12 cellular contexts compared by ENCODE assay signal in the genomic region with DNA sequence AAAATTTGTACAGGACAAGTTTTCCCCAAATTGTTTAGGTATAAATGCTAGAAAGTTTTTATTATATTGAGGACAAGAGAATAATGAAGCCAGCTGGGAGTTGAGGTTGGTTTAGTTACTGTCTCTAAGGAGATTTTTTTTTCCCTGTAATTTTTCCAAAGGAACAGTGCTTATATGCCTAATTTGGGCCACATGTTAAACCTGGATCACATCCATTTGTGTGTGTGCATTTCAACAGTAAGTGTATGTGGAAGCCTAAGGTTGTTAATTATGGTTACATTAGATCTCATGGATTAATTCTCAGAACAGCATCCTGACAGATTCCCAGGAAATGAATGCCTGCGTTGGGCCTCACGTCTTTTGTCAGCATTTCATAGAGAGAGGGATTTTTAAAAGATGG. TPM values are rescaled to one million over a fixed set of nuclear protein-coding genes. Genes with fewer than 3 reads are reported as not detected.
DNase-seq lines count a peak whose midpoint lies in the region; ATAC-seq and TF ChIP-seq lines count a peak whose summit lies in the region.
"Had no signal": no experiment of that assay in that cellular context is flagged by ENCODE, and none has a peak within 500 bp of the region (broad histone marks: within the 10 kb centered on the region; RNA-seq: fewer than 3 reads in every experiment).

No MANE protein-coding gene starts in this region.

- peaks cover 24% of the 10 kb centered on the region for H3K36me3 Mint-ChIP-seq in activated naive CD4-positive, alpha-beta T cell treated with anti-CD3 and anti-CD28 coated beads, Interleukin-2, amount 10 ng/mL, durations not matched to agents 7 days and 5 days
- peaks cover 7% of the 10 kb centered on the region for H3K36me3 Mint-ChIP-seq in stimulated activated memory B cell treated with anti-CD40 and anti-IgM and Interleukin-4, amounts not matched to agents 10 μg/mL and 1 μg/mL and 100 μg/mL, for 72 hours

- H3K4me1 ChIP-seq in esophagus muscularis mucosa = peaks cover 63 to 73% (median 69%) of the 10 kb centered on the region in 4 donors

- no peak for TF ChIP-seq EP300 in esophagus muscularis mucosa (IDR thresholded peaks at IDR 0.05)

- no peak overlapping the region for H3K4me3 Mint-ChIP-seq in activated naive CD4-positive, alpha-beta T cell treated with anti-CD3 and anti-CD28 coated beads, Interleukin-2, amount 10 ng/mL, durations not matched to agents 7 days and 5 days
- H3K4me3 Mint-ChIP-seq in stimulated activated memory B cell treated with anti-CD40 and anti-IgM and Interleukin-4, amounts not matched to agents 10 μg/mL and 1 μg/mL and 100 μg/mL, for 72 hours = no peak overlapping the region

- TF ChIP-seq CTCF in esophagus muscularis mucosa (IDR thresholded peaks at IDR 0.05) = no peak

- no peaks in the 10 kb centered on the region for H3K9me3 ChIP-seq in esophagus muscularis mucosa
- H3K9me3 ChIP-seq: transverse colon had no signal

- H3K4me1 Mint-ChIP-seq in activated naive CD4-positive, alpha-beta T cell treated with anti-CD3 and anti-CD28 coated beads, Interleukin-2, amount 10 ng/mL, durations not matched to agents 7 days and 5 days = peaks cover 79% of the 10 kb centered on the region
- H3K4me1 Mint-ChIP-seq in stimulated activated memory B cell treated with anti-CD40 and anti-IgM and Interleukin-4, amounts not matched to agents 10 μg/mL and 1 μg/mL and 100 μg/mL, for 72 hours = peaks cover 78% of the 10 kb centered on the region

- TF ChIP-seq POLR2A in esophagus muscularis mucosa (IDR thresholded peaks at IDR 0.05; ENCODE audit: low read depth) = no peak

- H3K4me3 ChIP-seq in esophagus muscularis mucosa = no peak overlapping the region
- H3K4me3 ChIP-seq: transverse colon had no signal

- H3K36me3 ChIP-seq in esophagus muscularis mucosa = no peaks in the 10 kb centered on the region
- H3K36me3 ChIP-seq: transverse colon had no signal

- CTCF ChIA-PET in activated naive CD4-positive, alpha-beta T cell treated with anti-CD3 and anti-CD28 coated beads, Interleukin-2, amount 10 ng/mL, durations not matched to agents 7 days and 5 days (lab: Charles Lee) = interaction anchor here (1.5 kb wide), 1 partner anchor 68 kb away, joined by 4 read pairs; no protein-coding TSS in a partner anchor

- H3K27me3 ChIP-seq in esophagus muscularis mucosa = no peaks in the 10 kb centered on the region
- H3K27me3 ChIP-seq: transverse colon had no signal

- peak overlapping the region; percentile 79 for H3K27ac Mint-ChIP-seq in activated naive CD4-positive, alpha-beta T cell treated with anti-CD3 and anti-CD28 coated beads, Interleukin-2, amount 10 ng/mL, durations not matched to agents 7 days and 5 days
- H3K27ac Mint-ChIP-seq in stimulated activated memory B cell treated with anti-CD40 and anti-IgM and Interleukin-4, amounts not matched to agents 10 μg/mL and 1 μg/mL and 100 μg/mL, for 72 hours = peak overlapping the region; percentile 31

- no peak for DNase-seq in activated naive CD4-positive, alpha-beta T cell treated with anti-CD3 and anti-CD28 coated beads, Interleukin-2, amount 10 ng/mL, durations not matched to agents 7 days and 5 days
- DNase-seq in activated naive CD4-positive, alpha-beta T cell treated with Interleukin-2 at 50 U/mL for 16 hours = no peak
- DNase-seq in RPMI7951 (ENCODE audit: low read depth) (peak; percentile 40), esophagus muscularis mucosa (ENCODE audit: extremely low spot score) (peak; percentile 45), activated gamma-delta T cell treated with Interleukin-2 at 50 U/mL for 16 hours (no peak), SHP77 treated with DMSO at 0.1 percent for 48 hours (lab: John Stamatoyannopoulos, UW) (no peak)
- DNase-seq: C1 segment of cervical spinal cord, head of caudate nucleus, SIG-M5, transverse colon had no signal

- peak overlapping the region in 2 of 4 donors; percentile 18 to 37 for H3K27ac ChIP-seq in esophagus muscularis mucosa (replicated peaks in 1 of 4)
- H3K27ac ChIP-seq: transverse colon had no signal

- H3K9me3 Mint-ChIP-seq in activated naive CD4-positive, alpha-beta T cell treated with anti-CD3 and anti-CD28 coated beads, Interleukin-2, amount 10 ng/mL, durations not matched to agents 7 days and 5 days = no peaks in the 10 kb centered on the region
- H3K9me3 Mint-ChIP-seq in stimulated activated memory B cell treated with anti-CD40 and anti-IgM and Interleukin-4, amounts not matched to agents 10 μg/mL and 1 μg/mL and 100 μg/mL, for 72 hours = no peaks in the 10 kb centered on the region

- WGBS in esophagus muscularis mucosa = 20% methylated on average over 2 of the region's 2 CpGs

- intact Hi-C loops in esophagus muscularis mucosa (cut with DNase I) = loop anchor here (10.0 kb wide), 1 partner anchor 179 kb away; the partner anchor contains the start of gene MRPL18

- H3K27me3 Mint-ChIP-seq in activated naive CD4-positive, alpha-beta T cell treated with anti-CD3 and anti-CD28 coated beads, Interleukin-2, amount 10 ng/mL, durations not matched to agents 7 days and 5 days = no peaks in the 10 kb centered on the region
- H3K27me3 Mint-ChIP-seq in stimulated activated memory B cell treated with anti-CD40 and anti-IgM and Interleukin-4, amounts not matched to agents 10 μg/mL and 1 μg/mL and 100 μg/mL, for 72 hours = no peaks in the 10 kb centered on the region

- ATAC-seq in stimulated activated memory B cell treated with anti-CD40 and anti-IgM and Interleukin-4, amounts not matched to agents 10 μg/mL and 1 μg/mL and 100 μg/mL, for 72 hours = no peak
- no peak for ATAC-seq in GM18520 (IDR thresholded peaks at IDR 0.05; ENCODE audit: unreplicated experiment)

RNA-seq across cellular contexts. Expression of gene IGF2R, which starts 4.5 kb away (rescaled TPM):
- total RNA-seq in RPMI7951 (2014; rRNA removed; shearing (Covaris generic)) = 32.4 and 36.2 TPM in 2 replicates
- total RNA-seq in esophagus muscularis mucosa = 10 to 100 TPM; 43.6 to 75.3 (median 58.4) TPM

Comparison
In these comparisons a context has a peak if more than half of its experiments do, and no peak if none do; other contexts are left out.
1. DNase-seq: peak in RPMI7951 (single experiment) and esophagus muscularis mucosa (single experiment); none in activated naive CD4-positive, alpha-beta T cell treated with anti-CD3 and anti-CD28 coated beads, Interleukin-2, amount 10 ng/mL, durations not matched to agents 7 days and 5 days (single experiment), activated naive CD4-positive, alpha-beta T cell treated with Interleukin-2 at 50 U/mL for 16 hours (single experiment), activated gamma-delta T cell treated with Interleukin-2 at 50 U/mL for 16 hours (single experiment) and SHP77 treated with DMSO at 0.1 percent for 48 hours (single experiment).